Comparison of ENCODE assay signal across 24 cellular contexts in the genomic region with DNA sequence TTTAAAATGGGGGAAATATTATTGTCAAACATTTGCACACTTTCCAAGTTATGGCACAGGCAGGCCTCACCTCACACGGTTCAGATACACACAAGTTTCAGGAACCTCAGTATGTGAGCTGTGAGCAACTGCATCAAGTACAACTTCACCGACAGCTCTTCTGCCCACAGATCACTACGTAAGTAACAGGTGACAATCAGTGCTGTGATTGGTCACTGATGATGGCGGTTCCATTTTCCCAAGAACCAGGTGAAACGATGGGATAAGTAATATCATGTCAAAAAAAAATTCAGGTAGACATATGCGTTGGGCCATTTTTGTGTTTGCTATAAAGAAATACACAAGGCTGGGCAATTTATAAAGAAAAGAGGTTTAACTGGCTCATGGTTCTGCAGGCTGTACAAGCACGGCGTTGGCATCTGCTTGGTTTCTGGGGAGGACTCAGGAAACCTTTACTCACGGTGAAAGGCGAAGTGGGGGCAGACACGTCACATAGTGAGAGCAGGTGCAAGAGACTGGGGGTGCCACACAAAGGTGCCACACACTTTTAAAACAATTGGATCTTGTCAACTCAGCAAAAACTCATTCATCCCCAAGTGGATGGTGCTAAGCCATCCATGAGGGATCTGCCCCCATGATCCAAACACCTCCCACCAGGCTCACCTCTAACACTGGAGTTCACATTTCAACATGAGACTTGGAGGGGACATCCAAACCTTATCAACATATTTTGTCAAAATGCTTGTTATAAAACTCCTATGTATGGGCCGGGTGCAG. TPM values are rescaled to one million over a fixed set of nuclear protein-coding genes. Genes with fewer than 3 reads are reported as not detected.
DNase-seq lines count a peak whose midpoint lies in the region; ATAC-seq and TF ChIP-seq lines count a peak whose summit lies in the region.
"Had no signal": no experiment of that assay in that cellular context is flagged by ENCODE, and none has a peak within 500 bp of the region (broad histone marks: within the 10 kb centered on the region; RNA-seq: fewer than 3 reads in every experiment).

No MANE protein-coding gene starts in this region.

- H3K9me2 ChIP-seq in SK-N-SH, result no peaks in the 10 kb centered on the region

- DNase-seq in activated CD4-positive, alpha-beta T cell treated with anti-CD3 and anti-CD28 coated beads, Interleukin-2, amount 10 ng/mL, durations not matched to agents 24 days and 14 days, result no peak
- no peak for DNase-seq in activated CD4-positive, alpha-beta T cell treated with anti-CD3 and anti-CD28 coated beads for 4 hours
- no peak for DNase-seq in activated naive CD8-positive, alpha-beta T cell treated with anti-CD3 and anti-CD28 coated beads, Interleukin-2, amount 10 ng/mL, durations not matched to agents 7 days and 5 days
- DNase-seq in naive thymus-derived CD8-positive, alpha-beta T cell, result no peak
- no peak for DNase-seq in SK-N-SH
- DNase-seq in adrenal gland, result no peak
- DNase-seq: central memory CD4-positive, alpha-beta T cell; DMS153; GF-D8; MG63; NCI-H1436 treated with DMSO at 0.1 percent for 48 hours; NCI-H526; uterus had no signal

- 92% methylated on average over 12 of the region's 12 CpGs for WGBS in SK-N-SH (ENCODE audit: low lambda C conversion rate)
- WGBS in adrenal gland, 4 donors, result 89 to 97% (median 96%) methylated on average over 12 of the region's 12 CpGs

- H3K27me3 ChIP-seq in SK-N-SH (ENCODE audit: insufficient read depth), result no peaks in the 10 kb centered on the region
- H3K27me3 ChIP-seq in adrenal gland, result no peaks in the 10 kb centered on the region
- H3K27me3 ChIP-seq: BLaER1, gastroesophageal sphincter, MG63, uterus had no signal

- no peaks in the 10 kb centered on the region; the same call in 1 of the 2 replicates for H3K79me2 ChIP-seq in SK-N-SH (ENCODE audit: insufficient read depth)

- TF ChIP-seq POLR2A in adrenal gland (IDR thresholded peaks at IDR 0.05), result no peak

- intact Hi-C loops in activated CD4-positive, alpha-beta T cell treated with anti-CD3 and anti-CD28 coated beads, Interleukin-2, amount 10 ng/mL, durations not matched to agents 24 days and 14 days (cut with micrococcal nuclease), result loop anchor here (5.0 kb wide), 2 partner anchors 383 to 647 kb away; a partner anchor contains a TSS
- intact Hi-C loops in adrenal gland (cut with DNase I), result no loop called here

- TF ChIP-seq CTCF in SK-N-SH (IDR thresholded peaks at IDR 0.05) (no peak), adrenal gland (IDR thresholded peaks at IDR 0.05) (no peak)

- H3K4me3 ChIP-seq in SK-N-SH (ENCODE audit: low read depth in 2 of 2, low read length in 1 of 2) (no peak overlapping the region), adrenal gland (no peak overlapping the region)
- H3K4me3 ChIP-seq: BLaER1, gastroesophageal sphincter, GM12878, MG63, skin epidermis, uterus had no signal

- no peak for TF ChIP-seq EP300 in SK-N-SH (IDR thresholded peaks at IDR 0.05; ENCODE audit: borderline replicate concordance in 1 of 2, low read depth in 1 of 2, low read length in 1 of 2)

- CTCF ChIA-PET in SK-N-SH (lab: Yijun Ruan, JAX), result no interaction called here

- H3K9me3 ChIP-seq in SK-N-SH (no peaks in the 10 kb centered on the region), adrenal gland (replicated peaks in 1 of 3) (no peaks in the 10 kb centered on the region)
- H3K9me3 ChIP-seq: BLaER1, gastroesophageal sphincter, MG63, uterus had no signal

- H3K27ac ChIP-seq in SK-N-SH (ENCODE audit: low read depth in 2 of 2, low read length in 1 of 2) (no peak overlapping the region), adrenal gland (no peak overlapping the region)
- H3K27ac ChIP-seq: BLaER1, gastroesophageal sphincter, uterus had no signal

- no peak for ATAC-seq in activated naive CD8-positive, alpha-beta T cell treated with anti-CD3 and anti-CD28 coated beads, Interleukin-2, amount 10 ng/mL, durations not matched to agents 7 days and 5 days (ENCODE audit: low read depth)
- ATAC-seq in naive thymus-derived CD8-positive, alpha-beta T cell, result no peak
- no peak for ATAC-seq in HG03159 (IDR thresholded peaks at IDR 0.05; ENCODE audit: unreplicated experiment)
- ATAC-seq: esophagus mucosa, gastroesophageal sphincter, GM12878, Right ventricle myocardium inferior, WTC11 had no signal

- H4K20me1 ChIP-seq in SK-N-SH (ENCODE audit: insufficient read depth), result no peaks in the 10 kb centered on the region
- H4K20me1 ChIP-seq: BLaER1 had no signal

- H2AFZ ChIP-seq in SK-N-SH (ENCODE audit: low read depth), result no peak overlapping the region

- H3K4me3 Mint-ChIP-seq in activated CD4-positive, alpha-beta T cell treated with anti-CD3 and anti-CD28 coated beads, Interleukin-2, amount 10 ng/mL, durations not matched to agents 24 days and 14 days, result peak overlapping the region; percentile 79
- peak overlapping the region in 1 of 4 donors; percentile 89 for H3K4me3 Mint-ChIP-seq in IgD-negative memory B cell
- H3K4me3 Mint-ChIP-seq in activated naive CD8-positive, alpha-beta T cell treated with anti-CD3 and anti-CD28 coated beads, Interleukin-2, amount 10 ng/mL, durations not matched to agents 7 days and 5 days, result peak overlapping the region; percentile 16
- peak overlapping the region in 7 of 10 donors; percentile 38 to 85 (median 55) for H3K4me3 Mint-ChIP-seq in naive thymus-derived CD8-positive, alpha-beta T cell
- H3K4me3 Mint-ChIP-seq: neural crest cell, WTC11 had no signal

- peaks cover 76% of the 10 kb centered on the region for H3K36me3 Mint-ChIP-seq in activated CD4-positive, alpha-beta T cell treated with anti-CD3 and anti-CD28 coated beads, Interleukin-2, amount 10 ng/mL, durations not matched to agents 24 days and 14 days (ENCODE audit: low read depth)
- H3K36me3 Mint-ChIP-seq in IgD-negative memory B cell, result peaks cover 2% of the 10 kb centered on the region
- H3K36me3 Mint-ChIP-seq in activated naive CD8-positive, alpha-beta T cell treated with anti-CD3 and anti-CD28 coated beads, Interleukin-2, amount 10 ng/mL, durations not matched to agents 7 days and 5 days, result peaks cover 59% of the 10 kb centered on the region
- peaks cover 4 to 56% (median 34%) of the 10 kb centered on the region in 3 donors for H3K36me3 Mint-ChIP-seq in naive thymus-derived CD8-positive, alpha-beta T cell

- no peaks in the 10 kb centered on the region for H3K27me3 Mint-ChIP-seq in activated CD4-positive, alpha-beta T cell treated with anti-CD3 and anti-CD28 coated beads, Interleukin-2, amount 10 ng/mL, durations not matched to agents 24 days and 14 days
- no peaks in the 10 kb centered on the region for H3K27me3 Mint-ChIP-seq in IgD-negative memory B cell
- H3K27me3 Mint-ChIP-seq in activated naive CD8-positive, alpha-beta T cell treated with anti-CD3 and anti-CD28 coated beads, Interleukin-2, amount 10 ng/mL, durations not matched to agents 7 days and 5 days, result no peaks in the 10 kb centered on the region
- no peaks in the 10 kb centered on the region for H3K27me3 Mint-ChIP-seq in naive thymus-derived CD8-positive, alpha-beta T cell
- H3K27me3 Mint-ChIP-seq: progenitor cell of endocrine pancreas had no signal

- H3K4me1 Mint-ChIP-seq in activated CD4-positive, alpha-beta T cell treated with anti-CD3 and anti-CD28 coated beads, Interleukin-2, amount 10 ng/mL, durations not matched to agents 24 days and 14 days, result peaks cover 67% of the 10 kb centered on the region
- H3K4me1 Mint-ChIP-seq in IgD-negative memory B cell, result peaks cover 35 to 37% (median 36%) of the 10 kb centered on the region in 3 donors
- peaks cover 64% of the 10 kb centered on the region for H3K4me1 Mint-ChIP-seq in activated naive CD8-positive, alpha-beta T cell treated with anti-CD3 and anti-CD28 coated beads, Interleukin-2, amount 10 ng/mL, durations not matched to agents 7 days and 5 days
- H3K4me1 Mint-ChIP-seq in naive thymus-derived CD8-positive, alpha-beta T cell, result peaks cover 21 to 72% (median 67%) of the 10 kb centered on the region in 4 donors
- H3K4me1 Mint-ChIP-seq: neural crest cell, WTC11 had no signal

- H3K9ac ChIP-seq in SK-N-SH, result no peak overlapping the region
- H3K9ac ChIP-seq: BLaER1 had no signal

- peaks cover 46 to 59% of the 10 kb centered on the region in 2 experiments for H3K36me3 ChIP-seq in SK-N-SH (replicated peaks in 1 of 2; ENCODE audit: control insufficient read depth in 1 of 2, insufficient read depth in 2 of 2, low read length in 1 of 2)
- peaks cover 0 to 34% of the 10 kb centered on the region in 2 donors for H3K36me3 ChIP-seq in adrenal gland (replicated peaks in 1 of 2)
- H3K36me3 ChIP-seq: uterus had no signal

- peak overlapping the region; percentile 92 for H3K27ac Mint-ChIP-seq in activated CD4-positive, alpha-beta T cell treated with anti-CD3 and anti-CD28 coated beads, Interleukin-2, amount 10 ng/mL, durations not matched to agents 24 days and 14 days
- H3K27ac Mint-ChIP-seq in IgD-negative memory B cell, result peak overlapping the region; percentile 34 to 98 (median 39)
- peak overlapping the region; percentile 84 for H3K27ac Mint-ChIP-seq in activated naive CD8-positive, alpha-beta T cell treated with anti-CD3 and anti-CD28 coated beads, Interleukin-2, amount 10 ng/mL, durations not matched to agents 7 days and 5 days
- peak overlapping the region; percentile 89 to 97 (median 94) for H3K27ac Mint-ChIP-seq in naive thymus-derived CD8-positive, alpha-beta T cell
- H3K27ac Mint-ChIP-seq: progenitor cell of endocrine pancreas, WTC11 had no signal

- POLR2A ChIA-PET in activated naive CD8-positive, alpha-beta T cell treated with anti-CD3 and anti-CD28 coated beads, Interleukin-2, amount 10 ng/mL, durations not matched to agents 7 days and 5 days (lab: Charles Lee), result no interaction called here
- POLR2A ChIA-PET in naive thymus-derived CD8-positive, alpha-beta T cell (lab: Charles Lee), result interaction anchor here (0.6 to 0.8 kb wide), 3 partner anchors 16 to 318 kb away, joined by 3 to 4 read pairs (median 3); no protein-coding TSS in a partner anchor
- POLR2A ChIA-PET in SK-N-SH (lab: Yijun Ruan, JAX), result no interaction called here

- H3K4me1 ChIP-seq in SK-N-SH (ENCODE audit: control insufficient read depth in 1 of 2, insufficient read depth in 2 of 2, low read depth in 1 of 2, low read length in 1 of 2) (peaks cover 0 to 2% of the 10 kb centered on the region in 2 experiments; a peak in 1 of 4 replicates), adrenal gland (replicated peaks in 1 of 2) (peaks cover 0 to 21% of the 10 kb centered on the region in 2 donors)

- no peaks in the 10 kb centered on the region for H3K9me3 Mint-ChIP-seq in activated CD4-positive, alpha-beta T cell treated with anti-CD3 and anti-CD28 coated beads, Interleukin-2, amount 10 ng/mL, durations not matched to agents 24 days and 14 days
- H3K9me3 Mint-ChIP-seq in IgD-negative memory B cell, result no peaks in the 10 kb centered on the region
- H3K9me3 Mint-ChIP-seq in activated naive CD8-positive, alpha-beta T cell treated with anti-CD3 and anti-CD28 coated beads, Interleukin-2, amount 10 ng/mL, durations not matched to agents 7 days and 5 days, result no peaks in the 10 kb centered on the region
- H3K9me3 Mint-ChIP-seq in naive thymus-derived CD8-positive, alpha-beta T cell, result no peaks in the 10 kb centered on the region
- H3K9me3 Mint-ChIP-seq: neural crest cell, WTC11 had no signal

- no peak for TF ChIP-seq RAD21 in SK-N-SH (IDR thresholded peaks at IDR 0.05; ENCODE audit: low read length)

- no peak overlapping the region for H3K4me2 ChIP-seq in SK-N-SH
- H3K4me2 ChIP-seq: BLaER1 had no signal

- no peaks in the 10 kb centered on the region for H3F3A ChIP-seq in SK-N-SH (replicated peaks; ENCODE audit: insufficient read depth)

RNA-seq across cellular contexts. Expression of a gene that starts 57.9 kb away (rescaled TPM):
- total RNA-seq in activated CD4-positive, alpha-beta T cell treated with anti-CD3 and anti-CD28 coated beads, Interleukin-2, amount 10 ng/mL, durations not matched to agents 24 days and 14 days, result 111 and 118 TPM in 2 replicates
- polyA plus RNA-seq in IgD-negative memory B cell (8.8 TPM), SK-N-SH (2012; rRNA removed) (19.3 and 20.3 TPM in 2 replicates), adrenal gland (10 to 100 TPM in 1 of 3 donors, 1 to 10 TPM in 2; 5.2 to 19.6 (median 6.6) TPM)
- 10 to 100 TPM; 91.0 to 93.9 TPM for total RNA-seq in activated naive CD8-positive, alpha-beta T cell treated with anti-CD3 and anti-CD28 coated beads, Interleukin-2, amount 10 ng/mL, durations not matched to agents 7 days and 5 days
- 10 to 100 TPM; 57.4 to 59.6 TPM for total RNA-seq in naive thymus-derived CD8-positive, alpha-beta T cell
- polyA plus RNA-seq in naive thymus-derived CD8-positive, alpha-beta T cell, result 10 to 100 TPM; 38.6 to 54.9 (median 50.8) TPM
- 18.9 and 20.5 TPM in 2 replicates for polyA plus RNA-seq in SK-N-SH (2012; cell fraction: cytosol; rRNA removed)
- 17.1 and 27.5 TPM in 2 replicates for polyA plus RNA-seq in SK-N-SH (2012; cell fraction: nucleus; rRNA removed)
- 10 to 100 TPM; 22.9 to 48.6 (median 31.1) TPM for total RNA-seq in adrenal gland

Comparison
In these comparisons a context has a peak if more than half of its experiments do, and no peak if none do; other contexts are left out.
1. H3K27ac Mint-ChIP-seq: peak in every context shown above with its lines; median percentile 94 in naive thymus-derived CD8-positive, alpha-beta T cell; 92 in activated CD4-positive, alpha-beta T cell treated with anti-CD3 and anti-CD28 coated beads, Interleukin-2, amount 10 ng/mL, durations not matched to agents 24 days and 14 days; 84 in activated naive CD8-positive, alpha-beta T cell treated with anti-CD3 and anti-CD28 coated beads, Interleukin-2, amount 10 ng/mL, durations not matched to agents 7 days and 5 days; 39 in IgD-negative memory B cell.